In genomic region chr3:194296448-194296831, GRCh38 we compare ENCODE assay signal across 8 cellular contexts. TPM values are rescaled to one million over a fixed set of nuclear protein-coding genes. Genes with fewer than 3 reads are reported as not detected.
A peak's percentile ranks its signal among the peaks of the same experiment; 100 is the strongest.
DNase-seq lines count a peak whose midpoint lies in the region; ATAC-seq and TF ChIP-seq lines count a peak whose summit lies in the region.

No MANE protein-coding gene starts in this region.

- in situ Hi-C loops in Caki2 (cut with HindIII; ENCODE audit: low pct_unique_long_range_greater_than_20kb, low sequenced_read_pairs): no loop called here

- H3K27ac ChIP-seq in RWPE2 (ENCODE audit: poor library complexity, severe bottlenecking): peak overlapping the region; percentile 62

- DNase-seq in Caki2 (ENCODE audit: low read depth) (peak; percentile 93), RWPE2 (ENCODE audit: low spot score) (peak; percentile 62), foreskin fibroblast (peak; percentile 43 to 72), omental fat pad (ENCODE audit: low spot score) (no peak), NCI-H128 (lab: John Stamatoyannopoulos, UW; ENCODE audit: unreplicated experiment) (no peak), NCI-H1092 (lab: John Stamatoyannopoulos, UW) (no peak), NCI-H510A treated with DMSO at 0.1 percent for 48 hours (lab: John Stamatoyannopoulos, UW) (no peak)
- no peak for DNase-seq in activated CD4-positive, CD25-positive, alpha-beta regulatory T cell (lab: John Stamatoyannopoulos, UW)

- no peaks in the 10 kb centered on the region for H3K9me3 ChIP-seq in RWPE2 (ENCODE audit: severe bottlenecking)

- no peaks in the 10 kb centered on the region for H3K36me3 ChIP-seq in RWPE2 (ENCODE audit: low read depth)

- peak; percentile 91 for ATAC-seq in RWPE2 (ENCODE audit: low read depth)
- peak; percentile 70 for ATAC-seq in omental fat pad (ENCODE audit: low FRiP score)

- no peaks in the 10 kb centered on the region for H3K27me3 ChIP-seq in RWPE2 (ENCODE audit: insufficient read depth, poor library complexity, severe bottlenecking)

- H3K4me3 ChIP-seq in RWPE2 (ENCODE audit: severe bottlenecking): no peak overlapping the region
- peak overlapping the region in 1 of 2 donors; percentile 33 for H3K4me3 ChIP-seq in foreskin fibroblast (ENCODE audit: low read depth in 1 of 2, low read length in 2 of 2)

- H3K4me1 ChIP-seq in RWPE2 (ENCODE audit: insufficient read depth, poor library complexity, severe bottlenecking): peaks cover 7% of the 10 kb centered on the region

- TF ChIP-seq CTCF in RWPE2 (IDR thresholded peaks at IDR 0.05; ENCODE audit: poor library complexity, severe bottlenecking): no peak
- no peak for TF ChIP-seq CTCF in foreskin fibroblast (IDR thresholded peaks at IDR 0.05; ENCODE audit: low read depth, low read length)
- TF ChIP-seq CTCF in omental fat pad (IDR thresholded peaks at IDR 0.05): no peak

RNA-seq across cellular contexts. Expression of gene CPN2, which starts 54.7 kb away (rescaled TPM):
- total RNA-seq in Caki2 (2014; rRNA removed; shearing (Covaris generic); ENCODE audit: low replicate concordance): not detected in 2 replicates
- total RNA-seq in omental fat pad: under 1 TPM in 2 of 4 donors, not detected in 2; 0.24 to 0.50 TPM

Comparison
In these comparisons a context has a peak if more than half of its experiments do, and no peak if none do; other contexts are left out.
1. DNase-seq: peak in Caki2 (single experiment), RWPE2 (single experiment) and foreskin fibroblast (2 of 2); none in omental fat pad (single experiment), activated CD4-positive, CD25-positive, alpha-beta regulatory T cell (0 of 4), NCI-H128 (single experiment), NCI-H1092 (single experiment) and NCI-H510A treated with DMSO at 0.1 percent for 48 hours (single experiment).